ENCODE assay signal across 11 cellular contexts in genomic region chr7:73560035-73560835, GRCh38. TPM values are rescaled to one million over a fixed set of nuclear protein-coding genes. Genes with fewer than 3 reads are reported as not detected.
DNase-seq lines count a peak whose midpoint lies in the region; ATAC-seq and TF ChIP-seq lines count a peak whose summit lies in the region.
"Had no signal": no experiment of that assay in that cellular context is flagged by ENCODE, and none has a peak within 500 bp of the region (broad histone marks: within the 10 kb centered on the region; RNA-seq: fewer than 3 reads in every experiment).

No MANE protein-coding gene starts in this region.

- peaks cover 15% of the 10 kb centered on the region for H3K27me3 Mint-ChIP-seq in activated naive CD4-positive, alpha-beta T cell treated with anti-CD3 and anti-CD28 coated beads, Interleukin-2, amount 10 ng/mL, durations not matched to agents 7 days and 5 days

- H3K27ac Mint-ChIP-seq in activated naive CD4-positive, alpha-beta T cell treated with anti-CD3 and anti-CD28 coated beads, Interleukin-2, amount 10 ng/mL, durations not matched to agents 7 days and 5 days: peak overlapping the region; percentile 33

- no peak for DNase-seq in activated naive CD4-positive, alpha-beta T cell treated with anti-CD3 and anti-CD28 coated beads, Interleukin-2, amount 10 ng/mL, durations not matched to agents 7 days and 5 days
- no peak for DNase-seq in activated naive CD4-positive, alpha-beta T cell (lab: John Stamatoyannopoulos, UW)
- peak; percentile 10 for DNase-seq in NCI-H2171 (lab: John Stamatoyannopoulos, UW)
- DNase-seq in cerebellum (ENCODE audit: low spot score): peak; percentile 28
- peak; percentile 37 for DNase-seq in stimulated activated CD8-positive, alpha-beta memory T cell treated with anti-CD3 and anti-CD28 coated beads, Interleukin-4, amount 100 ng/mL, for 48 hours
- no peak for DNase-seq in esophagus muscularis mucosa (ENCODE audit: extremely low spot score)
- DNase-seq in NK-92 treated with Interleukin-12 subunit alpha and Interleukin-12 subunit beta, amount 100 ng/mL, for 24 hours (lab: John Stamatoyannopoulos, UW): no peak
- DNase-seq: DND-41, islet precursor cell had no signal

- no peak overlapping the region for H3K27ac ChIP-seq in esophagus muscularis mucosa (replicated peaks in 1 of 4)
- H3K27ac ChIP-seq: HL-60 had no signal

- no peak overlapping the region for H3K4me3 ChIP-seq in esophagus muscularis mucosa

- no peaks in the 10 kb centered on the region for H3K27me3 ChIP-seq in esophagus muscularis mucosa

- H3K4me1 ChIP-seq in esophagus muscularis mucosa: peaks cover 16 to 23% (median 19%) of the 10 kb centered on the region in 4 donors

- no peak for TF ChIP-seq POLR2A in esophagus muscularis mucosa (IDR thresholded peaks at IDR 0.05; ENCODE audit: low read depth)

- TF ChIP-seq CTCF in esophagus muscularis mucosa (IDR thresholded peaks at IDR 0.05): no peak

- no peaks in the 10 kb centered on the region for H3K9me3 ChIP-seq in esophagus muscularis mucosa

- no peak for ATAC-seq in esophagus mucosa

- intact Hi-C loops in esophagus muscularis mucosa (cut with DNase I): no loop called here

- WGBS in esophagus muscularis mucosa: 67% methylated on average over 12 of the region's 12 CpGs

- H3K4me1 Mint-ChIP-seq in activated naive CD4-positive, alpha-beta T cell treated with anti-CD3 and anti-CD28 coated beads, Interleukin-2, amount 10 ng/mL, durations not matched to agents 7 days and 5 days: peaks cover 20% of the 10 kb centered on the region

- no peaks in the 10 kb centered on the region for H3K36me3 ChIP-seq in esophagus muscularis mucosa

- H3K4me3 Mint-ChIP-seq in activated naive CD4-positive, alpha-beta T cell treated with anti-CD3 and anti-CD28 coated beads, Interleukin-2, amount 10 ng/mL, durations not matched to agents 7 days and 5 days: no peak overlapping the region

- TF ChIP-seq EP300 in esophagus muscularis mucosa (IDR thresholded peaks at IDR 0.05): no peak

- H3K9me3 Mint-ChIP-seq in activated naive CD4-positive, alpha-beta T cell treated with anti-CD3 and anti-CD28 coated beads, Interleukin-2, amount 10 ng/mL, durations not matched to agents 7 days and 5 days: no peaks in the 10 kb centered on the region

- peaks cover 7% of the 10 kb centered on the region for H3K36me3 Mint-ChIP-seq in activated naive CD4-positive, alpha-beta T cell treated with anti-CD3 and anti-CD28 coated beads, Interleukin-2, amount 10 ng/mL, durations not matched to agents 7 days and 5 days

- CTCF ChIA-PET in activated naive CD4-positive, alpha-beta T cell treated with anti-CD3 and anti-CD28 coated beads, Interleukin-2, amount 10 ng/mL, durations not matched to agents 7 days and 5 days (lab: Charles Lee): no interaction called here

RNA-seq across cellular contexts. Expression of gene BCL7B, which starts 2.7 kb away (rescaled TPM):
- total RNA-seq in cerebellum (8.9 TPM), esophagus mucosa (34.8 TPM), esophagus muscularis mucosa (100 to 1,000 TPM; 107 to 131 (median 109) TPM)

RNA-seq across cellular contexts. Expression of gene TBL2, which starts 18.1 kb away (rescaled TPM):
- total RNA-seq in cerebellum (22.8 TPM), esophagus mucosa (19.2 TPM), esophagus muscularis mucosa (10 to 100 TPM; 19.1 to 52.5 (median 38.2) TPM)

RNA-seq across cellular contexts. Expression of gene BAZ1B, which starts 38.1 kb away (rescaled TPM):
- 43.6 TPM for total RNA-seq in cerebellum
- total RNA-seq in esophagus mucosa: 22.3 TPM
- total RNA-seq in esophagus muscularis mucosa: 10 to 100 TPM; 55.3 to 72.2 (median 66.2) TPM

Comparison
In these comparisons a context has a peak if more than half of its experiments do, and no peak if none do; other contexts are left out.
1. DNase-seq: peak in NCI-H2171 (single experiment), cerebellum (single experiment) and stimulated activated CD8-positive, alpha-beta memory T cell treated with anti-CD3 and anti-CD28 coated beads, Interleukin-4, amount 100 ng/mL, for 48 hours (single experiment); none in activated naive CD4-positive, alpha-beta T cell treated with anti-CD3 and anti-CD28 coated beads, Interleukin-2, amount 10 ng/mL, durations not matched to agents 7 days and 5 days (single experiment), activated naive CD4-positive, alpha-beta T cell (0 of 4), esophagus muscularis mucosa (single experiment) and NK-92 treated with Interleukin-12 subunit alpha and Interleukin-12 subunit beta, amount 100 ng/mL, for 24 hours (single experiment).